7 cellular contexts compared by ENCODE assay signal in the genomic region with DNA sequence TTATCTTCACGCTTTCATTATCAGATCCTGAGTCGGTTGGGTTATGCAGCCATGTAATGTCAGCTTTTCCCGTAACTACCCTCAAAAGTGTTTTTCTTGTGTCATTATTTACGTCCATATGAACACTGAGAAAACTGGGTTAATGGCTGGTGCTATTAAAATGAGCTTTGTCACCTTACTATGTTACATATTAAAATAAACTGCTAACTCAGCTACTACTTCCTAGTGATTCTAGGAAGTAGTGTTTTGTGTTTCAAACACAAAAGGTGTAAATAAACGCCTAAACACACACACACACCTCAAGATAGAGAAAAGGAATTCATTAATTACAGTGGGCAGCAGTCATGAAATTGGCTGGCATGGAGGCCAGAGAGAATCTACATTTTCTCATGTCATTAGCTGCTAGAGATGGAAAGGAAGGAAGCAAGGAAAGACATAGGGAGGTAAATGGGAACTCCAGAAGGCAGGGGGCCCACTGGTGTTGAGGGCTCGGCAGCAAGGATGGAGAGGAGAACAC. TPM values are rescaled to one million over a fixed set of nuclear protein-coding genes. Genes with fewer than 3 reads are reported as not detected.
DNase-seq lines count a peak whose midpoint lies in the region; ATAC-seq and TF ChIP-seq lines count a peak whose summit lies in the region.

No MANE protein-coding gene starts in this region.

- peak overlapping the region; percentile 77 for H3K4me3 ChIP-seq in H7 (ENCODE audit: insufficient read depth, low read depth, low read length)
- peak overlapping the region; percentile 91 for H3K4me3 ChIP-seq in OCI-LY7 (ENCODE audit: low read depth, low read length, poor library complexity, severe bottlenecking)
- peak overlapping the region; percentile 31 to 98 (median 70) for H3K4me3 ChIP-seq in heart right ventricle
- peak overlapping the region; percentile 81 for H3K4me3 ChIP-seq in smooth muscle cell

- H3K9me3 Mint-ChIP-seq in activated T-cell treated with anti-CD3 and anti-CD28 coated beads, Interleukin-2, amount 50 U/mL, for 24 hours: no peaks in the 10 kb centered on the region

- TF ChIP-seq CTCF in OCI-LY7 (conservative IDR thresholded peaks at IDR 0.05; ENCODE audit: low read length) (no peak), heart right ventricle (IDR thresholded peaks at IDR 0.05) (no peak), smooth muscle cell (IDR thresholded peaks at IDR 0.05; ENCODE audit: borderline replicate concordance, insufficient read depth, poor library complexity, severe bottlenecking) (no peak), GM10266 (IDR thresholded peaks at IDR 0.05; ENCODE audit: control insufficient read depth, insufficient read depth, low read depth, missing control alignments) (no peak)

- H3K9ac ChIP-seq in smooth muscle cell (ENCODE audit: low read depth): peak overlapping the region; percentile 67

- peaks cover 32% of the 10 kb centered on the region for H3K4me1 ChIP-seq in OCI-LY7 (ENCODE audit: insufficient read depth, low read length, poor library complexity, severe bottlenecking)
- peaks cover 4 to 25% (median 14%) of the 10 kb centered on the region in 9 donors for H3K4me1 ChIP-seq in heart right ventricle
- H3K4me1 ChIP-seq in smooth muscle cell (ENCODE audit: low read depth): peaks cover 15% of the 10 kb centered on the region

- peaks cover 5% of the 10 kb centered on the region for H3F3A ChIP-seq in smooth muscle cell (ENCODE audit: low read depth)

- H3K27me3 ChIP-seq in H7 (ENCODE audit: control insufficient read depth, insufficient read depth, low read length) (no peaks in the 10 kb centered on the region), heart right ventricle (no peaks in the 10 kb centered on the region), smooth muscle cell (ENCODE audit: low read depth) (no peaks in the 10 kb centered on the region)

- WGBS in heart right ventricle, 2 donors: 2% methylated on average over 6 of the region's 6 CpGs
- 4% methylated on average over 6 of the region's 6 CpGs for WGBS in smooth muscle cell (ENCODE audit: low lambda C conversion rate)

- no peaks in the 10 kb centered on the region for H4K20me1 ChIP-seq in OCI-LY7 (ENCODE audit: insufficient read depth, low read length)
- no peaks in the 10 kb centered on the region for H4K20me1 ChIP-seq in smooth muscle cell (ENCODE audit: low read depth)

- H3K27ac ChIP-seq in OCI-LY7 (ENCODE audit: low read depth, low read length, poor library complexity, severe bottlenecking) (peak overlapping the region; percentile 63), heart right ventricle (peak overlapping the region; percentile 4 to 92 (median 76)), smooth muscle cell (ENCODE audit: low read depth) (peak overlapping the region; percentile 80)

- H3K4me1 Mint-ChIP-seq in activated T-cell treated with anti-CD3 and anti-CD28 coated beads, Interleukin-2, amount 50 U/mL, for 24 hours (ENCODE audit: low read depth): peaks cover 42% of the 10 kb centered on the region

- no peaks in the 10 kb centered on the region for H3K27me3 Mint-ChIP-seq in activated T-cell treated with anti-CD3 and anti-CD28 coated beads, Interleukin-2, amount 50 U/mL, for 24 hours

- no peaks in the 10 kb centered on the region for H3K9me2 ChIP-seq in OCI-LY7 (ENCODE audit: insufficient read depth, low read length)

- ATAC-seq in heart right ventricle (peak in 3 of 8 donors; percentile 2 to 19 (median 7)), GM21367 (IDR thresholded peaks at IDR 0.05; ENCODE audit: unreplicated experiment) (no peak)

- POLR2A ChIA-PET in OCI-LY7 (lab: Charles Lee): interaction anchor here (0.6 to 5.5 kb wide), 7 partner anchors 12 to 1237 kb away, joined by 3 to 61 read pairs (median 7); a partner anchor contains a TSS

- peaks cover 36% of the 10 kb centered on the region for H3K79me2 ChIP-seq in OCI-LY7 (ENCODE audit: insufficient read depth, low read depth, low read length)
- peaks cover 18% of the 10 kb centered on the region for H3K79me2 ChIP-seq in smooth muscle cell (ENCODE audit: low read depth)

- no peak for DNase-seq in H7
- DNase-seq in OCI-LY7 (ENCODE audit: low spot score): no peak
- DNase-seq in heart right ventricle: no peak
- DNase-seq in smooth muscle cell (lab: John Stamatoyannopoulos, UW; ENCODE audit: unreplicated experiment): no peak
- no peak for DNase-seq in activated T-cell treated with anti-CD3 and anti-CD28 coated beads, Interleukin-2, amount 50 U/mL, for 24 hours
- no peak for DNase-seq in GM10266 (ENCODE audit: extremely low spot score)

- H3K36me3 Mint-ChIP-seq in activated T-cell treated with anti-CD3 and anti-CD28 coated beads, Interleukin-2, amount 50 U/mL, for 24 hours (ENCODE audit: low read depth): peaks cover 6% of the 10 kb centered on the region

- H2AFZ ChIP-seq in OCI-LY7 (ENCODE audit: low read length) (peak overlapping the region; percentile 72), smooth muscle cell (ENCODE audit: low read depth) (peak overlapping the region; percentile 87)

- intact Hi-C loops in OCI-LY7 (cut with micrococcal nuclease; ENCODE audit: unreplicated experiment) (loop anchor here (1.0 to 2.0 kb wide), 3 partner anchors 26 to 77 kb away; no protein-coding TSS in a partner anchor), heart right ventricle (cut with DNase I) (loop anchor here in 4 of 10 donors (1.0 to 10.0 kb wide), 4 partner anchors 11 to 55 kb away; a partner anchor contains a TSS)

- H3K36me3 ChIP-seq in H7 (replicated peaks; ENCODE audit: control insufficient read depth, insufficient read depth, low read length) (peaks cover 16% of the 10 kb centered on the region), OCI-LY7 (ENCODE audit: insufficient read depth, low read length) (peaks cover 30% of the 10 kb centered on the region), heart right ventricle (peaks cover 0 to 38% (median 6%) of the 10 kb centered on the region in 9 donors), smooth muscle cell (ENCODE audit: low read depth) (no peaks in the 10 kb centered on the region)

- no peak overlapping the region for H3K4me3 Mint-ChIP-seq in activated T-cell treated with anti-CD3 and anti-CD28 coated beads, Interleukin-2, amount 50 U/mL, for 24 hours

- CTCF ChIA-PET in OCI-LY7 (lab: Charles Lee; ENCODE audit: unreplicated experiment): interaction anchor here (0.6 to 1.8 kb wide), 5 partner anchors 15 to 52 kb away, joined by 4 to 8 read pairs (median 5); a partner anchor contains a TSS

- TSS peak; percentile 88 for BruUV-seq in OCI-LY7 (replicated peaks; lab: Mats Ljungman, UMichigan)

- H3K4me2 ChIP-seq in OCI-LY7 (ENCODE audit: low read length) (peak overlapping the region; percentile 97), smooth muscle cell (peak overlapping the region; percentile 92)

- no peak overlapping the region for H3K27ac Mint-ChIP-seq in activated T-cell treated with anti-CD3 and anti-CD28 coated beads, Interleukin-2, amount 50 U/mL, for 24 hours

- no peaks in the 10 kb centered on the region for H3K9me3 ChIP-seq in OCI-LY7 (ENCODE audit: low read length)
- H3K9me3 ChIP-seq in heart right ventricle: no peaks in the 10 kb centered on the region
- H3K9me3 ChIP-seq in smooth muscle cell (replicated peaks; ENCODE audit: low read depth): no peaks in the 10 kb centered on the region

RNA-seq across cellular contexts. Expression of a gene that starts 0.7 kb away (rescaled TPM):
- 86.7 and 114 TPM in 2 replicates for total RNA-seq in H7 (2014; rRNA removed; shearing (Covaris generic))
- total RNA-seq in OCI-LY7 (2014; rRNA removed; shearing (Covaris generic)): 82.2 and 93.1 TPM in 2 replicates
- total RNA-seq in OCI-LY7 (2022) (124 and 135 TPM in 2 replicates), heart right ventricle (10 to 100 TPM; 41.5 to 52.6 (median 48.2) TPM), smooth muscle cell (50.3 and 81.2 TPM in 2 replicates)
- polyA plus RNA-seq in heart right ventricle (10 to 100 TPM in 1 of 2 donors, 1 to 10 TPM in 1; 7.8 to 75.1 TPM), smooth muscle cell (80.0 and 82.1 TPM in 2 replicates)

RNA-seq across cellular contexts. Expression of a gene that starts 11.0 kb away (rescaled TPM):
- 41.9 and 45.0 TPM in 2 replicates for total RNA-seq in H7 (2014; rRNA removed; shearing (Covaris generic))
- 81.0 and 106 TPM in 2 replicates for total RNA-seq in OCI-LY7 (2014; rRNA removed; shearing (Covaris generic))
- 90.1 and 91.0 TPM in 2 replicates for total RNA-seq in OCI-LY7 (2022)
- 10 to 100 TPM; 27.8 to 58.1 (median 36.1) TPM for total RNA-seq in heart right ventricle
- polyA plus RNA-seq in heart right ventricle: 10 to 100 TPM; 24.0 to 30.1 TPM
- total RNA-seq in smooth muscle cell: 69.8 and 112 TPM in 2 replicates
- 59.3 and 72.4 TPM in 2 replicates for polyA plus RNA-seq in smooth muscle cell

RNA-seq across cellular contexts. Expression of a gene that starts 27.0 kb away (rescaled TPM):
- total RNA-seq in H7 (2014; rRNA removed; shearing (Covaris generic)): 96.5 and 104 TPM in 2 replicates
- 105 and 126 TPM in 2 replicates for total RNA-seq in OCI-LY7 (2014; rRNA removed; shearing (Covaris generic))
- 96.7 and 103 TPM in 2 replicates for total RNA-seq in OCI-LY7 (2022)
- total RNA-seq in heart right ventricle: 10 to 100 TPM; 13.2 to 30.9 (median 19.3) TPM
- polyA plus RNA-seq in heart right ventricle: 10 to 100 TPM; 14.9 to 18.2 TPM
- total RNA-seq in smooth muscle cell: 15.6 and 30.2 TPM in 2 replicates
- 15.6 and 19.1 TPM in 2 replicates for polyA plus RNA-seq in smooth muscle cell

RNA-seq across cellular contexts. Expression of a gene that starts 46.9 kb away (rescaled TPM):
- total RNA-seq in H7 (2014; rRNA removed; shearing (Covaris generic)): 0.33 and 0.73 TPM in 2 replicates
- 1.1 and 5.7 TPM in 2 replicates for total RNA-seq in OCI-LY7 (2014; rRNA removed; shearing (Covaris generic))
- total RNA-seq in OCI-LY7 (2022): 1.5 and 2.1 TPM in 2 replicates
- total RNA-seq in heart right ventricle: under 1 TPM in 4 of 10 donors, not detected in 6; 0.14 to 0.25 (median 0.18) TPM
- under 1 TPM; 0.07 to 0.22 TPM for polyA plus RNA-seq in heart right ventricle
- total RNA-seq in smooth muscle cell: 0.22 and 2.6 TPM in 2 replicates
- 1.6 and 5.9 TPM in 2 replicates for polyA plus RNA-seq in smooth muscle cell

RNA-seq across cellular contexts. Expression of a gene that starts 52.4 kb away (rescaled TPM):
- total RNA-seq in H7 (2014; rRNA removed; shearing (Covaris generic)): 27.0 and 27.5 TPM in 2 replicates
- 0.13 and 0.22 TPM in 2 replicates for total RNA-seq in OCI-LY7 (2014; rRNA removed; shearing (Covaris generic))
- total RNA-seq in OCI-LY7 (2022) (0.37 and 0.88 TPM in 2 replicates), heart right ventricle (10 to 100 TPM in 6 of 10 donors, 1 to 10 TPM in 4; 5.6 to 25.9 (median 11.1) TPM), smooth muscle cell (20.7 and 21.2 TPM in 2 replicates)
- polyA plus RNA-seq in heart right ventricle (1 to 10 TPM; 5.3 to 6.0 TPM), smooth muscle cell (19.8 and 23.8 TPM in 2 replicates)
